ENCODE assay signal across 29 cellular contexts in the genomic region with DNA sequence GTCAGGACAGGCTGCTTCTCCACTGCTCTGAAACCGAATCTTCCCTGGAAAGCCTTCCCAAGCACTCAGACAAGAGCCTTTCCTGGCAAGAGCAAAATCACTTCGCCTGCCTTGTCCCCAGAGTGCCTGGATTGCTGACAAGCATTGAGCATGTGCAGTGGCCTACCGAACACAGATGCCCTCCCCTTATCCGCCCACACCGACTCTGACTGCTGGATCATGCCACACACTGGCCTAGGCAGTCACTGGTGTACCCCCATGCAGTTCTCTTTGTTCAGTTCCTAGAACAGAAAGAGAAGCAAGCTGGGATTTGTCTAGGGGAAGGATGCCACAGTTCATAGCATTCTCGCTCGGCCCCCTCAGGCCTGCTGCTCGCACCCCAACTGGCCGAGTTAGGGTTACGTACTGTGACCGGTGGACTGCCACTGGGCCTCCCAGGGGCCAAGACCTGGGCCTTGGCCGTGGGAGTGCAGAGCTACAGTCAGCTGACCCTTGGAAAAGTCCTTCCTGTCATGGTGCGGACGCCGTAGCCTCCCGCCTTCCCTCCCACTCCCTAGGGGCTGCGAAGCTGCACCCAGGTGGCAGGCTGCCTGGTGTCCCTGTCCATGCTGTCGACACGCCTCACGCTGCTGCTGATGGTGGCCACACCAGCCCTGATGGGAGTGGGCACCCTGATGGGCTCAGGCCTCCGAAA. TPM values are rescaled to one million over a fixed set of nuclear protein-coding genes. Genes with fewer than 3 reads are reported as not detected.
"Had no signal": no experiment of that assay in that cellular context is flagged by ENCODE, and none has a peak within 500 bp of the region (broad histone marks: within the 10 kb centered on the region; RNA-seq: fewer than 3 reads in every experiment).

No MANE protein-coding gene starts in this region.

- H3K4me2 ChIP-seq: hepatocyte, smooth muscle cell had no signal

- ATAC-seq: activated CD4-positive, alpha-beta T cell treated with anti-CD3 and anti-CD28 coated beads for 36 hours; activated T-helper 17 cell treated with anti-CD3 and anti-CD28 coated beads, Interleukin-2, amount 50 U/mL, for 72 hours; effector memory CD8-positive, alpha-beta T cell; gastroesophageal sphincter; natural killer cell; pancreas; sciatic nerve; stimulated activated naive CD8-positive, alpha-beta T cell treated with anti-CD3 and anti-CD28 coated beads, Interleukin-15, Interleukin-2, amounts not matched to agents 100 U/mL and 50 U/mL, for 24 hours had no signal

- H2AFZ ChIP-seq: hepatocyte had no signal

- H3K4me3 ChIP-seq: adrenal gland, ascending aorta, dorsolateral prefrontal cortex, esophagus muscularis mucosa, gastroesophageal sphincter, hepatocyte, pancreas, smooth muscle cell, thyroid gland had no signal

- FAIRE-seq: colon, pancreas had no signal

- H3K9me3 ChIP-seq: adrenal gland, ascending aorta, esophagus muscularis mucosa, gastroesophageal sphincter, neutrophil, pancreas, thyroid gland had no signal

- H3K27ac ChIP-seq: adrenal gland, ascending aorta, brain microvascular endothelial cell, dorsolateral prefrontal cortex, esophagus muscularis mucosa, gastroesophageal sphincter, hepatocyte, neutrophil, pancreas, thyroid gland had no signal

- H3K27me3 ChIP-seq: adrenal gland, ascending aorta, brain microvascular endothelial cell, dorsolateral prefrontal cortex, esophagus muscularis mucosa, gastroesophageal sphincter, hepatocyte, neutrophil, pancreas, thyroid gland had no signal

- DNase-seq: activated B cell treated with CpG ODN at 0.5 μM for 24 hours; activated CD4-positive, alpha-beta T cell treated with anti-CD3 and anti-CD28 coated beads for 36 hours; activated CD4-positive, alpha-beta T cell treated with anti-CD3 and anti-CD28 coated beads, Interleukin-2, amount 50 U/mL, for 4 hours; activated CD8-positive, alpha-beta memory T cell treated with anti-CD3 and anti-CD28 coated beads for 24 hours; activated CD8-positive, alpha-beta memory T cell treated with anti-CD3 and anti-CD28 coated beads, Interleukin-2, amount 50 U/mL, for 4 hours; activated T-cell treated with anti-CD3 and anti-CD28 coated beads, Interleukin-2, amount 50 U/mL, for 24 hours; adrenal gland; brain microvascular endothelial cell; dorsolateral prefrontal cortex; effector memory CD8-positive, alpha-beta T cell; immature natural killer cell; midbrain; natural killer cell; stimulated activated CD4-positive, alpha-beta T cell treated with anti-CD3 and anti-CD28 coated beads, Interleukin-4, amount 100 ng/mL, for 24 hours; stimulated activated naive CD8-positive, alpha-beta T cell treated with anti-CD3 and anti-CD28 coated beads, Interleukin-15, Interleukin-2, amounts not matched to agents 100 U/mL and 50 U/mL, for 24 hours; thyroid gland had no signal

RNA-seq across cellular contexts. Expression of a gene that starts 10.9 kb away (rescaled TPM):
- total RNA-seq: ascending aorta, liver, subcutaneous adipose tissue, urinary bladder had no signal

RNA-seq across cellular contexts. Expression of a gene that starts 13.2 kb away (rescaled TPM):
- total RNA-seq: ascending aorta had no signal
- polyA plus RNA-seq: immature natural killer cell had no signal
